2 cellular contexts compared by ENCODE assay signal in the genomic region with DNA sequence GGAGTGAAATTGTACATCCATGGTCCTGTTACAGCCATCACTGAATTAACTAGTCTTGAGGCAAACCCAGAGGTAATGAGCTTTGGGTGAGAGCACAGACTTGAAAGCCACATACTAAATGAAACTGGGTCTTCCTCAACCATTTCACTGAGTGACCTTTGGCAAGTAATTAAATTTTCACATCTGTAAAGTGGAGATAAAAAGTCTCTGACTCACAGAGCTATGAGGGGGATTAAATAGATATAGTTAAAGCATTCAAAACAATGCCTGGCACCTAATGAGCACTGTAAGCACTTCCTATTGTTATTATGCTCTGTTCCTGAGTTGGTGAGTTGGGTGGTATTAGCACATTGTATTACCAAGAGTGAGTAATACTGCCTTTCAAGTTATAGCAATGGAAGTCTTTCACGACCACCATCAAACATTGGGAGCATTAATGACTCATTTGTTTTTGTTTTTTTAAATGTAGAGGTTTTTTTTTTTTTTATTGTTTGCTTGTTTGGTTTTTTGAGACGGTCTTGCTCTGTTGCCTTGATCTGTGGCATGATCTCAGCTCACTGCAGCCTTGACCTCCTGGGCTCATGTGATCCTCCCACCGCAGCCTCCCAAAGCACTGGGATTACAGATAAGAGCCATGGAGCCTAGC.
TF ChIP-seq lines count a peak whose summit lies in the region.

No MANE protein-coding gene starts in this region.

TF ChIP-seq in K562, 482 proteins besides CTCF, POLR2A, EP300 and RAD21 (continued from another document):
- TF ChIP-seq, protein P1, sequence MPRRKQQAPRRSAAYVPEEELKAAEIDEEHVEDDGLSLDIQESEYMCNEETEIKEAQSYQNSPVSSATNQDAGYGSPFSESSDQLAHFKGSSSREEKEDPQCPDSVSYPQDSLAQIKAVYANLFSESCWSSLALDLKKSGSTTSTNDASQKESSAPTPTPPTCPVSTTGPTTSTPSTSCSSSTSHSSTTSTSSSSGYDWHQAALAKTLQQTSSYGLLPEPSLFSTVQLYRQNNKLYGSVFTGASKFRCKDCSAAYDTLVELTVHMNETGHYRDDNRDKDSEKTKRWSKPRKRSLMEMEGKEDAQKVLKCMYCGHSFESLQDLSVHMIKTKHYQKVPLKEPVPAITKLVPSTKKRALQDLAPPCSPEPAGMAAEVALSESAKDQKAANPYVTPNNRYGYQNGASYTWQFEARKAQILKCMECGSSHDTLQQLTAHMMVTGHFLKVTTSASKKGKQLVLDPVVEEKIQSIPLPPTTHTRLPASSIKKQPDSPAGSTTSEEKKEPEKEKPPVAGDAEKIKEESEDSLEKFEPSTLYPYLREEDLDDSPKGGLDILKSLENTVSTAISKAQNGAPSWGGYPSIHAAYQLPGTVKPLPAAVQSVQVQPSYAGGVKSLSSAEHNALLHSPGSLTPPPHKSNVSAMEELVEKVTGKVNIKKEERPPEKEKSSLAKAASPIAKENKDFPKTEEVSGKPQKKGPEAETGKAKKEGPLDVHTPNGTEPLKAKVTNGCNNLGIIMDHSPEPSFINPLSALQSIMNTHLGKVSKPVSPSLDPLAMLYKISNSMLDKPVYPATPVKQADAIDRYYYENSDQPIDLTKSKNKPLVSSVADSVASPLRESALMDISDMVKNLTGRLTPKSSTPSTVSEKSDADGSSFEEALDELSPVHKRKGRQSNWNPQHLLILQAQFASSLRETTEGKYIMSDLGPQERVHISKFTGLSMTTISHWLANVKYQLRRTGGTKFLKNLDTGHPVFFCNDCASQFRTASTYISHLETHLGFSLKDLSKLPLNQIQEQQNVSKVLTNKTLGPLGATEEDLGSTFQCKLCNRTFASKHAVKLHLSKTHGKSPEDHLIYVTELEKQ (CRISPR knock-in tag; IDR thresholded peaks at IDR 0.05) = no peak
- TF ChIP-seq SIN3A (IDR thresholded peaks at IDR 0.05; ENCODE audit: borderline replicate concordance in 2 of 2, control insufficient read depth in 1 of 2, low read depth in 2 of 2, low read length in 2 of 2) (no peak), NONO (IDR thresholded peaks at IDR 0.05; ENCODE audit: low read depth in 2 of 2, low read length in 1 of 2) (0 out of 4 replicates have a peak, but pooled peaks of 1 of the 2 experiments have one; percentile 15)
TF ChIP-seq in K562: peak in this region for 75.

TF ChIP-seq in HepG2, 621 proteins besides CTCF, POLR2A, EP300 and RAD21 (continued from another document and continues in another):
- no peak for TF ChIP-seq NFE2L1 (CRISPR knock-in tag; IDR thresholded peaks at IDR 0.05; ENCODE audit: borderline replicate concordance)
- no peak for TF ChIP-seq ATM (IDR thresholded peaks at IDR 0.05; ENCODE audit: borderline replicate concordance)
- no peak for TF ChIP-seq ZNF598 (CRISPR knock-in tag; IDR thresholded peaks at IDR 0.05; ENCODE audit: borderline replicate concordance)
- TF ChIP-seq NFRKB (IDR thresholded peaks at IDR 0.05) = no peak
- no peak for TF ChIP-seq SCMH1 (CRISPR knock-in tag; IDR thresholded peaks at IDR 0.05; ENCODE audit: borderline replicate concordance)
- TF ChIP-seq ZNF746 (CRISPR knock-in tag; IDR thresholded peaks at IDR 0.05) = no peak
- TF ChIP-seq ATF7-NPFF (CRISPR knock-in tag; IDR thresholded peaks at IDR 0.05; ENCODE audit: low read depth) = no peak
- TF ChIP-seq, protein P2, sequence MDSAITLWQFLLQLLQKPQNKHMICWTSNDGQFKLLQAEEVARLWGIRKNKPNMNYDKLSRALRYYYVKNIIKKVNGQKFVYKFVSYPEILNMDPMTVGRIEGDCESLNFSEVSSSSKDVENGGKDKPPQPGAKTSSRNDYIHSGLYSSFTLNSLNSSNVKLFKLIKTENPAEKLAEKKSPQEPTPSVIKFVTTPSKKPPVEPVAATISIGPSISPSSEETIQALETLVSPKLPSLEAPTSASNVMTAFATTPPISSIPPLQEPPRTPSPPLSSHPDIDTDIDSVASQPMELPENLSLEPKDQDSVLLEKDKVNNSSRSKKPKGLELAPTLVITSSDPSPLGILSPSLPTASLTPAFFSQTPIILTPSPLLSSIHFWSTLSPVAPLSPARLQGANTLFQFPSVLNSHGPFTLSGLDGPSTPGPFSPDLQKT (CRISPR knock-in tag; IDR thresholded peaks at IDR 0.05; ENCODE audit: borderline replicate concordance) = no peak
- no peak for TF ChIP-seq THYN1 (CRISPR knock-in tag; IDR thresholded peaks at IDR 0.05; ENCODE audit: borderline replicate concordance, low read depth)
- TF ChIP-seq TP53 (CRISPR knock-in tag; conservative IDR thresholded peaks at IDR 0.05) = no peak
- peak; percentile 31; the same call in 1 of the 2 replicates for TF ChIP-seq YEATS2 (CRISPR knock-in tag; IDR thresholded peaks at IDR 0.05; ENCODE audit: borderline replicate concordance)
- TF ChIP-seq ZNF256 (CRISPR knock-in tag; conservative IDR thresholded peaks at IDR 0.05) = no peak
- no peak for TF ChIP-seq TBL1XR1 (IDR thresholded peaks at IDR 0.05; ENCODE audit: borderline replicate concordance, low read length, partially characterized antibody)
- peak; percentile 44; the same call in 1 of the 2 replicates for TF ChIP-seq FOSL1 (CRISPR knock-in tag; IDR thresholded peaks at IDR 0.05; ENCODE audit: borderline replicate concordance)
- TF ChIP-seq ZFP1 (CRISPR knock-in tag; IDR thresholded peaks at IDR 0.05) = 0 out of 2 replicates have a peak, but pooled peaks have one; percentile 53
- no peak for TF ChIP-seq MIER2 (CRISPR knock-in tag; IDR thresholded peaks at IDR 0.05)
- TF ChIP-seq SRSF9 (IDR thresholded peaks at IDR 0.05; ENCODE audit: borderline replicate concordance, insufficient read depth, low read depth, low read length, poor library complexity, severe bottlenecking) = no peak
- TF ChIP-seq, protein P3, sequence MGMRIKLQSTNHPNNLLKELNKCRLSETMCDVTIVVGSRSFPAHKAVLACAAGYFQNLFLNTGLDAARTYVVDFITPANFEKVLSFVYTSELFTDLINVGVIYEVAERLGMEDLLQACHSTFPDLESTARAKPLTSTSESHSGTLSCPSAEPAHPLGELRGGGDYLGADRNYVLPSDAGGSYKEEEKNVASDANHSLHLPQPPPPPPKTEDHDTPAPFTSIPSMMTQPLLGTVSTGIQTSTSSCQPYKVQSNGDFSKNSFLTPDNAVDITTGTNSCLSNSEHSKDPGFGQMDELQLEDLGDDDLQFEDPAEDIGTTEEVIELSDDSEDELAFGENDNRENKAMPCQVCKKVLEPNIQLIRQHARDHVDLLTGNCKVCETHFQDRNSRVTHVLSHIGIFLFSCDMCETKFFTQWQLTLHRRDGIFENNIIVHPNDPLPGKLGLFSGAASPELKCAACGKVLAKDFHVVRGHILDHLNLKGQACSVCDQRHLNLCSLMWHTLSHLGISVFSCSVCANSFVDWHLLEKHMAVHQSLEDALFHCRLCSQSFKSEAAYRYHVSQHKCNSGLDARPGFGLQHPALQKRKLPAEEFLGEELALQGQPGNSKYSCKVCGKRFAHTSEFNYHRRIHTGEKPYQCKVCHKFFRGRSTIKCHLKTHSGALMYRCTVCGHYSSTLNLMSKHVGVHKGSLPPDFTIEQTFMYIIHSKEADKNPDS (CRISPR knock-in tag; IDR thresholded peaks at IDR 0.05) = no peak
- TF ChIP-seq, protein P4, sequence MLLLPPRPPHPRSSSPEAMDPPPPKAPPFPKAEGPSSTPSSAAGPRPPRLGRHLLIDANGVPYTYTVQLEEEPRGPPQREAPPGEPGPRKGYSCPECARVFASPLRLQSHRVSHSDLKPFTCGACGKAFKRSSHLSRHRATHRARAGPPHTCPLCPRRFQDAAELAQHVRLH (CRISPR knock-in tag; IDR thresholded peaks at IDR 0.05; ENCODE audit: borderline replicate concordance, low read depth) = 0 out of 2 replicates have a peak, but pooled peaks have one; percentile 52
- TF ChIP-seq, protein P5, sequence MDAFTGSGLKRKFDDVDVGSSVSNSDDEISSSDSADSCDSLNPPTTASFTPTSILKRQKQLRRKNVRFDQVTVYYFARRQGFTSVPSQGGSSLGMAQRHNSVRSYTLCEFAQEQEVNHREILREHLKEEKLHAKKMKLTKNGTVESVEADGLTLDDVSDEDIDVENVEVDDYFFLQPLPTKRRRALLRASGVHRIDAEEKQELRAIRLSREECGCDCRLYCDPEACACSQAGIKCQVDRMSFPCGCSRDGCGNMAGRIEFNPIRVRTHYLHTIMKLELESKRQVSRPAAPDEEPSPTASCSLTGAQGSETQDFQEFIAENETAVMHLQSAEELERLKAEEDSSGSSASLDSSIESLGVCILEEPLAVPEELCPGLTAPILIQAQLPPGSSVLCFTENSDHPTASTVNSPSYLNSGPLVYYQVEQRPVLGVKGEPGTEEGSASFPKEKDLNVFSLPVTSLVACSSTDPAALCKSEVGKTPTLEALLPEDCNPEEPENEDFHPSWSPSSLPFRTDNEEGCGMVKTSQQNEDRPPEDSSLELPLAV (CRISPR knock-in tag; conservative IDR thresholded peaks at IDR 0.05; ENCODE audit: low read depth) = no peak
- TF ChIP-seq, protein P6, sequence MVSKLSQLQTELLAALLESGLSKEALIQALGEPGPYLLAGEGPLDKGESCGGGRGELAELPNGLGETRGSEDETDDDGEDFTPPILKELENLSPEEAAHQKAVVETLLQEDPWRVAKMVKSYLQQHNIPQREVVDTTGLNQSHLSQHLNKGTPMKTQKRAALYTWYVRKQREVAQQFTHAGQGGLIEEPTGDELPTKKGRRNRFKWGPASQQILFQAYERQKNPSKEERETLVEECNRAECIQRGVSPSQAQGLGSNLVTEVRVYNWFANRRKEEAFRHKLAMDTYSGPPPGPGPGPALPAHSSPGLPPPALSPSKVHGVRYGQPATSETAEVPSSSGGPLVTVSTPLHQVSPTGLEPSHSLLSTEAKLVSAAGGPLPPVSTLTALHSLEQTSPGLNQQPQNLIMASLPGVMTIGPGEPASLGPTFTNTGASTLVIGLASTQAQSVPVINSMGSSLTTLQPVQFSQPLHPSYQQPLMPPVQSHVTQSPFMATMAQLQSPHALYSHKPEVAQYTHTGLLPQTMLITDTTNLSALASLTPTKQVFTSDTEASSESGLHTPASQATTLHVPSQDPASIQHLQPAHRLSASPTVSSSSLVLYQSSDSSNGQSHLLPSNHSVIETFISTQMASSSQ (IDR thresholded peaks at IDR 0.05; ENCODE audit: low read depth) = no peak
- TF ChIP-seq, protein P6 (CRISPR knock-in tag; IDR thresholded peaks at IDR 0.05; ENCODE audit: borderline replicate concordance) = no peak
- TF ChIP-seq TBX3 (IDR thresholded peaks at IDR 0.05; ENCODE audit: borderline replicate concordance) = 0 out of 2 replicates have a peak, but pooled peaks have one; percentile 5
- TF ChIP-seq ZNF552 (CRISPR knock-in tag; IDR thresholded peaks at IDR 0.05; ENCODE audit: borderline replicate concordance) = no peak
- no peak for TF ChIP-seq ZNF891 (CRISPR knock-in tag; IDR thresholded peaks at IDR 0.05)
- TF ChIP-seq, protein P7, sequence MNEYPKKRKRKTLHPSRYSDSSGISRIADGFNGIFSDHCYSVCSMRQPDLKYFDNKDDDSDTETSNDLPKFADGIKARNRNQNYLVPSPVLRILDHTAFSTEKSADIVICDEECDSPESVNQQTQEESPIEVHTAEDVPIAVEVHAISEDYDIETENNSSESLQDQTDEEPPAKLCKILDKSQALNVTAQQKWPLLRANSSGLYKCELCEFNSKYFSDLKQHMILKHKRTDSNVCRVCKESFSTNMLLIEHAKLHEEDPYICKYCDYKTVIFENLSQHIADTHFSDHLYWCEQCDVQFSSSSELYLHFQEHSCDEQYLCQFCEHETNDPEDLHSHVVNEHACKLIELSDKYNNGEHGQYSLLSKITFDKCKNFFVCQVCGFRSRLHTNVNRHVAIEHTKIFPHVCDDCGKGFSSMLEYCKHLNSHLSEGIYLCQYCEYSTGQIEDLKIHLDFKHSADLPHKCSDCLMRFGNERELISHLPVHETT (CRISPR knock-in tag; conservative IDR thresholded peaks at IDR 0.05) = no peak
- no peak for TF ChIP-seq ZFP36 (IDR thresholded peaks at IDR 0.05; ENCODE audit: borderline replicate concordance, low read depth, low read length, partially characterized antibody)
- TF ChIP-seq ZNF850 (CRISPR knock-in tag; conservative IDR thresholded peaks at IDR 0.05) = no peak
- TF ChIP-seq RCOR2 (CRISPR knock-in tag; IDR thresholded peaks at IDR 0.05) = peak; percentile 66; the same call in 1 of the 2 replicates
- no peak for TF ChIP-seq ZNF713 (CRISPR knock-in tag; IDR thresholded peaks at IDR 0.05)
- no peak for TF ChIP-seq EED (CRISPR knock-in tag; IDR thresholded peaks at IDR 0.05)
- peak; percentile 47 for TF ChIP-seq TEAD3 (CRISPR knock-in tag; optimal IDR thresholded peaks at IDR 0.05; ENCODE audit: borderline replicate concordance)
- no peak for TF ChIP-seq HHEX (CRISPR knock-in tag; IDR thresholded peaks at IDR 0.05)
- 0 out of 2 replicates have a peak, but pooled peaks have one; percentile 6 for TF ChIP-seq BRCA1 (CRISPR knock-in tag; IDR thresholded peaks at IDR 0.05)
- no peak for TF ChIP-seq ZNF7 (CRISPR knock-in tag; IDR thresholded peaks at IDR 0.05)
- TF ChIP-seq, protein P8, sequence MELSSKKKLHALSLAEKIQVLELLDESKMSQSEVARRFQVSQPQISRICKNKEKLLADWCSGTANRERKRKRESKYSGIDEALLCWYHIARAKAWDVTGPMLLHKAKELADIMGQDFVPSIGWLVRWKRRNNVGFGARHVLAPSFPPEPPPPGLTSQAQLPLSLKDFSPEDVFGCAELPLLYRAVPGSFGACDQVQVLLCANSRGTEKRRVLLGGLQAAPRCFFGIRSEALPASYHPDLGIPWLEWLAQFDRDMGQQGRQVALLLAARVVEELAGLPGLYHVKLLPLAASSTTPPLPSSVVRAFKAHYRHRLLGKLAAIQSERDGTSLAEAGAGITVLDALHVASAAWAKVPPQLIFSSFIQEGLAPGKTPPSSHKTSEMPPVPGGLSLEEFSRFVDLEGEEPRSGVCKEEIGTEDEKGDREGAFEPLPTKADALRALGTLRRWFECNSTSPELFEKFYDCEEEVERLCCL (CRISPR knock-in tag; IDR thresholded peaks at IDR 0.05; ENCODE audit: borderline replicate concordance) = no peak
- no peak for TF ChIP-seq CENPX (CRISPR knock-in tag; IDR thresholded peaks at IDR 0.05)
- TF ChIP-seq PRPF4 (IDR thresholded peaks at IDR 0.05; ENCODE audit: low read depth, low read length, poor library complexity, severe bottlenecking) = no peak
- TF ChIP-seq TCF12 (IDR thresholded peaks at IDR 0.05) = no peak
- TF ChIP-seq TCF12 (CRISPR knock-in tag; IDR thresholded peaks at IDR 0.05) = no peak
- no peak for TF ChIP-seq ZNF230 (CRISPR knock-in tag; IDR thresholded peaks at IDR 0.05)
- 0 out of 2 replicates have a peak, but pooled peaks have one; percentile 26 for TF ChIP-seq ATF7 (IDR thresholded peaks at IDR 0.05)
- no peak for TF ChIP-seq ATF7 (CRISPR knock-in tag; IDR thresholded peaks at IDR 0.05)
- peak; percentile 56 for TF ChIP-seq GATAD2A (CRISPR knock-in tag; IDR thresholded peaks at IDR 0.05)
